In the genomic region with DNA sequence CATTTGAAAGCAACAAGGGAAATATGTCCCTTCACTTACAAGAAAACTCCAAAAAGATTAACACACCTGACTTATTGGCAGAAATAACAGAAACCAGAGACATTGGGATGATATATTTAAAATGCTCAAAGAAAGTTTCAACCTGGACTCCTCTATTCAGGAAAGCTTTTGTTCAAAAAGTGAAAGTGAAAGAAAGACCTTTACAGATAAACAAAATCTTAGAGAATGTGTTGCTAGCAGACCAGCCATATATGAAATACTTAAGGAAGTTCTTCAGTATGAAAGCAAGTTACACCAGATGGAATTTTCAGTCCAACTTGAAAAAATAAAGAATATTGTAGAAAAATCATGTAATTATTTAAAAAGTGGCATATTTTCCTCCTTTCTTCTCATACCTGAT, we compare ENCODE assay signal across 10 cellular contexts.
DNase-seq lines count a peak whose midpoint lies in the region; FAIRE-seq and TF ChIP-seq lines count a peak whose summit lies in the region.
"Had no signal": no experiment of that assay in that cellular context is flagged by ENCODE, and none has a peak within 500 bp of the region (broad histone marks: within the 10 kb centered on the region; RNA-seq: fewer than 3 reads in every experiment).

No MANE protein-coding gene starts in this region.

- DNase-seq in DMS53 (lab: John Stamatoyannopoulos, UW), result peak; percentile 28
- no peak for DNase-seq in H54 (ENCODE audit: insufficient read length, low spot score)
- peak; percentile 20 for DNase-seq in RPMI8226
- no peak for DNase-seq in kidney
- DNase-seq in NCI-H748 treated with DMSO at 0.1 percent for 48 hours (lab: John Stamatoyannopoulos, UW), result no peak
- DNase-seq in suprapubic skin (ENCODE audit: low spot score in 2 of 2), result no peak
- DNase-seq in esophagus squamous epithelium (lab: John Stamatoyannopoulos, UW), result no peak
- no peak for DNase-seq in Ammon's horn (ENCODE audit: low spot score)
- DNase-seq: NCI-H1105, occipital lobe had no signal

- H3K27me3 ChIP-seq in suprapubic skin (no peaks in the 10 kb centered on the region), esophagus squamous epithelium (no peaks in the 10 kb centered on the region)

- no peak for TF ChIP-seq POLR2A in H54 (IDR thresholded peaks at IDR 0.05; ENCODE audit: low read depth, low read length)
- TF ChIP-seq POLR2A in suprapubic skin (IDR thresholded peaks at IDR 0.05), result no peak
- no peak for TF ChIP-seq POLR2A in esophagus squamous epithelium (IDR thresholded peaks at IDR 0.05)

- FAIRE-seq in H54 (lab: Jason Lieb, UNC) (peak; percentile 11), kidney (lab: Jason Lieb, UNC) (no peak)

- TF ChIP-seq EP300 in suprapubic skin (IDR thresholded peaks at IDR 0.05), result no peak

- H3K27ac ChIP-seq in kidney (ENCODE audit: low read depth in 2 of 2, low read length in 2 of 2), result no peak overlapping the region
- no peak overlapping the region for H3K27ac ChIP-seq in suprapubic skin
- H3K27ac ChIP-seq in esophagus squamous epithelium, result no peak overlapping the region

- H3K4me3 ChIP-seq in kidney (ENCODE audit: low read length in 2 of 2) (peak overlapping the region; percentile 37 to 51), suprapubic skin (no peak overlapping the region), esophagus squamous epithelium (no peak overlapping the region)

- H3K36me3 ChIP-seq in kidney (ENCODE audit: control insufficient read depth in 1 of 2, insufficient read depth in 2 of 2, low read length in 2 of 2) (no peaks in the 10 kb centered on the region), suprapubic skin (no peaks in the 10 kb centered on the region), esophagus squamous epithelium (no peaks in the 10 kb centered on the region)

- H3K4me1 ChIP-seq in kidney (ENCODE audit: control insufficient read depth in 1 of 2, insufficient read depth in 1 of 2, low read depth in 1 of 2, low read length in 2 of 2), result no peaks in the 10 kb centered on the region
- H3K4me1 ChIP-seq in suprapubic skin, result no peaks in the 10 kb centered on the region
- no peaks in the 10 kb centered on the region for H3K4me1 ChIP-seq in esophagus squamous epithelium

- H3K9ac ChIP-seq in kidney (ENCODE audit: low read length in 2 of 2), result peak overlapping the region in 1 of 2 donors; percentile 28

- H3K9me3 ChIP-seq in kidney (ENCODE audit: control insufficient read depth in 1 of 2, low read length in 2 of 2) (peaks cover 0 to 15% of the 10 kb centered on the region in 2 donors), suprapubic skin (peaks cover 8% of the 10 kb centered on the region), esophagus squamous epithelium (peaks cover 0 to 20% (median 5%) of the 10 kb centered on the region in 3 donors)

- TF ChIP-seq CTCF in kidney (IDR thresholded peaks at IDR 0.05; ENCODE audit: borderline replicate concordance, extremely low read depth, insufficient read depth) (no peak), suprapubic skin (IDR thresholded peaks at IDR 0.05) (no peak), esophagus squamous epithelium (IDR thresholded peaks at IDR 0.05) (no peak)

- intact Hi-C loops in kidney (cut with DNase I) (no loop called here), esophagus squamous epithelium (cut with DNase I) (no loop called here)

Comparison
In these comparisons a context has a peak if more than half of its experiments do, and no peak if none do; other contexts are left out.
1. DNase-seq: peak in DMS53 (single experiment) and RPMI8226 (single experiment); none in H54 (single experiment), kidney (single experiment), NCI-H748 treated with DMSO at 0.1 percent for 48 hours (single experiment), suprapubic skin (0 of 2), esophagus squamous epithelium (single experiment) and Ammon's horn (single experiment).
2. H3K4me3 ChIP-seq: peak in kidney (2 of 2); none in suprapubic skin (single experiment) and esophagus squamous epithelium (0 of 4).